8 cellular contexts compared by ENCODE assay signal in genomic region chr5:144169904-144170275, GRCh38. TPM values are rescaled to one million over a fixed set of nuclear protein-coding genes. Genes with fewer than 3 reads are reported as not detected.
A peak's percentile ranks its signal among the peaks of the same experiment; 100 is the strongest.
DNase-seq lines count a peak whose midpoint lies in the region; ATAC-seq and TF ChIP-seq lines count a peak whose summit lies in the region.

No MANE protein-coding gene starts in this region.

- TF ChIP-seq CTCF in RWPE1 (conservative IDR thresholded peaks at IDR 0.05; ENCODE audit: low read depth), result no peak
- no peak for TF ChIP-seq CTCF in fibroblast of the aortic adventitia (IDR thresholded peaks at IDR 0.05; ENCODE audit: insufficient read depth, low read length)

- POLR2A ChIA-PET in RWPE1 (lab: Yijun Ruan, JAX; ENCODE audit: low non-redundant PET), result no interaction called here

- H3K9ac ChIP-seq in skeletal muscle tissue (ENCODE audit: low read depth in 1 of 3, low read length in 3 of 3), result peak overlapping the region; percentile 86 to 95 (median 94)

- peaks cover under 1 to 20% (median 10%) of the 10 kb centered on the region in 3 donors for H3K36me3 ChIP-seq in skeletal muscle tissue (ENCODE audit: control insufficient read depth in 3 of 3, insufficient read depth in 3 of 3, low read length in 3 of 3)

- H3K4me3 ChIP-seq in fibroblast of the aortic adventitia (ENCODE audit: low read depth, low read length) (peak overlapping the region; percentile 90), skeletal muscle tissue (ENCODE audit: low read length in 3 of 3) (peak overlapping the region; percentile 79 to 99 (median 92))

- peaks cover 9 to 18% (median 10%) of the 10 kb centered on the region in 3 donors for H3K4me1 ChIP-seq in skeletal muscle tissue (ENCODE audit: control insufficient read depth in 3 of 3, insufficient read depth in 3 of 3, low read length in 3 of 3)

- CTCF ChIA-PET in RWPE1 (lab: Yijun Ruan, JAX), result interaction anchor here (0.6 to 0.7 kb wide), 2 partner anchors 12 to 1785 kb away, joined by 3 to 4 read pairs; no protein-coding TSS in a partner anchor

- H3K27me3 ChIP-seq in skeletal muscle tissue (ENCODE audit: control insufficient read depth in 3 of 3, insufficient read depth in 3 of 3, low read length in 3 of 3), result peaks cover 0 to 5% (median 2%) of the 10 kb centered on the region in 3 donors

- DNase-seq in RWPE1 (ENCODE audit: low spot score) (no peak), fibroblast of the aortic adventitia (ENCODE audit: low read depth) (no peak), DMS 273 (lab: John Stamatoyannopoulos, UW; ENCODE audit: unreplicated experiment) (no peak), mesenteric fat pad (ENCODE audit: low spot score) (no peak), OCI-M1 (lab: John Stamatoyannopoulos, UW) (no peak)

- H3K9me3 ChIP-seq in skeletal muscle tissue (ENCODE audit: control insufficient read depth in 3 of 3, low read length in 3 of 3), result no peaks in the 10 kb centered on the region

- H3K27ac ChIP-seq in RWPE1, result peak overlapping the region; percentile 75
- peak overlapping the region; percentile 75 for H3K27ac ChIP-seq in skeletal muscle tissue (ENCODE audit: low read depth, low read length)

- ATAC-seq in GM19455 (IDR thresholded peaks at IDR 0.05; ENCODE audit: unreplicated experiment) (peak; percentile 1), HG02884 (IDR thresholded peaks at IDR 0.05; ENCODE audit: unreplicated experiment) (no peak)

RNA-seq across cellular contexts. Expression of gene YIPF5, which starts 0.6 kb away (rescaled TPM):
- total RNA-seq in fibroblast of the aortic adventitia (ENCODE audit: low replicate concordance) (83.9 and 125 TPM in 2 replicates), skeletal muscle tissue (43.3 TPM), mesenteric fat pad (49.7 TPM)

RNA-seq across cellular contexts. Expression of gene KCTD16, which starts 0.8 kb away (rescaled TPM):
- 7.4 and 12.6 TPM in 2 replicates for total RNA-seq in fibroblast of the aortic adventitia (ENCODE audit: low replicate concordance)
- under 0.01 TPM for total RNA-seq in skeletal muscle tissue
- total RNA-seq in mesenteric fat pad, result 0.32 TPM
